ENCODE assay signal across 20 cellular contexts in the genomic region with DNA sequence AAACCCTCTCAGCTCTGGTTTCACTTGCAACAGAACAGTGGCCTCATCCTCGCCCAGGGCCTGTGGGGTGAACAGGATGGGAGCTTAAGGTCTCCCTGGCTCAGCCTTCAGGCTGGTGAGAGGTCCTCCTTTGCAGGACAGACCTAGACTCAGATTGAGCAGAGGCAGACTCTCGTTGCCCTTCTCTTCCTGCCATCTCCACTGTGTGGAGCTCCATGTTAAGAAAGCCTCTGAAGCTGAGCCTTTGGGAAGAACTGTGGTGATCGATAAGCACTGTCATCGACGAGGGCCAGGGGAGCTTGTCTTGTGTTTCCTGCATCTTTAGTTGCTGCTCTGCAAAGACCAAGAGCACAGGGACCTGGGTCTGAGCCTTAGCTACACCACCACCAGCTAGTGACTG. TPM values are rescaled to one million over a fixed set of nuclear protein-coding genes. Genes with fewer than 3 reads are reported as not detected.
"Had no signal": no experiment of that assay in that cellular context is flagged by ENCODE, and none has a peak within 500 bp of the region (broad histone marks: within the 10 kb centered on the region; RNA-seq: fewer than 3 reads in every experiment).

No MANE protein-coding gene starts in this region.

- H3K36me3 ChIP-seq: brain microvascular endothelial cell, lower lobe of right lung, transverse colon, vagina had no signal

- H3K4me1 ChIP-seq: lower lobe of right lung, transverse colon, vagina had no signal

- H3K27me3 ChIP-seq: brain microvascular endothelial cell, transverse colon, vagina had no signal

- H3K4me3 ChIP-seq: lower lobe of right lung, smooth muscle cell, transverse colon, vagina had no signal

- H3K27ac ChIP-seq: brain microvascular endothelial cell, lower lobe of right lung, transverse colon, vagina had no signal

- H3K9me3 ChIP-seq: lower lobe of right lung, transverse colon, vagina had no signal

- ATAC-seq: activated CD4-positive, CD25-positive, alpha-beta regulatory T cell treated with anti-CD3 and anti-CD28 coated beads, Interleukin-2, amount 50 U/mL, for 24 hours; lower lobe of right lung; right cardiac atrium; stimulated activated naive CD8-positive, alpha-beta T cell treated with anti-CD3 and anti-CD28 coated beads, Interleukin-15, Interleukin-2, amounts not matched to agents 100 U/mL and 50 U/mL, for 24 hours had no signal

- H3K4me2 ChIP-seq: smooth muscle cell had no signal

- FAIRE-seq: endothelial cell of umbilical vein had no signal

- DNase-seq: activated CD4-positive, alpha-beta T cell treated with anti-CD3 and anti-CD28 coated beads, Interleukin-2, amount 50 U/mL, for 1 hour; activated CD8-positive, alpha-beta memory T cell treated with anti-CD3 and anti-CD28 coated beads for 24 hours; activated naive CD4-positive, alpha-beta T cell; anterior cingulate cortex; brain microvascular endothelial cell; cortex of kidney; effector CD4-positive, alpha-beta T cell; foreskin melanocyte; immature natural killer cell; lower lobe of right lung; midbrain; right cardiac atrium; stimulated activated CD4-positive, alpha-beta T cell treated with anti-CD3 and anti-CD28 coated beads, Interleukin-4, amount 100 ng/mL, for 4 hours; stimulated activated CD8-positive, alpha-beta memory T cell treated with anti-CD3 and anti-CD28 coated beads, Interleukin-4, amount 100 ng/mL, for 48 hours; stimulated activated naive CD8-positive, alpha-beta T cell treated with anti-CD3 and anti-CD28 coated beads, Interleukin-15, Interleukin-2, amounts not matched to agents 100 U/mL and 50 U/mL, for 24 hours; transverse colon had no signal

RNA-seq across cellular contexts. Expression of a gene that starts 37.8 kb away (rescaled TPM):
- polyA plus RNA-seq: endothelial cell of umbilical vein, immature natural killer cell had no signal
